Comparison of ENCODE assay signal across 15 cellular contexts in the genomic region with DNA sequence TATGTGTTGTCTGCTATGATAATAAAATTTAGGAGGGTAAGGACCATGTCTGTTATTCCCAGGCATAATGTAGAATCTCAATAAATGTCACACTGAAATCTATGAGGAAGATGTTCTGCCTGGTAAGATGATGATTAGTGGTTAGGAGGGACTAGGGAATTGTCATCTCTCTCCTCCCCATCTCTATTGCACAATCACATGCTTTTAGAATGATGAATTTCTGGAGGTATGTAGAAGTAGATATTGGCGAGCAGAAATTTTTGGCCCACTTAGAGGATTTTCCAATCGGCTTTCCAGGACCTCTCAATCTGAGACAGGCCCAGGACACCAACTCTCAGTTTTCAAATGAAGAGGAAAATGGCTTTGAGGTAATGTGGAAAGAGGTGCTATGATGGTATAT. TPM values are rescaled to one million over a fixed set of nuclear protein-coding genes. Genes with fewer than 3 reads are reported as not detected.
DNase-seq lines count a peak whose midpoint lies in the region; ATAC-seq and TF ChIP-seq lines count a peak whose summit lies in the region.
"Had no signal": no experiment of that assay in that cellular context is flagged by ENCODE, and none has a peak within 500 bp of the region (broad histone marks: within the 10 kb centered on the region; RNA-seq: fewer than 3 reads in every experiment).

No MANE protein-coding gene starts in this region.

- peaks cover 39% of the 10 kb centered on the region for H3K4me1 Mint-ChIP-seq in activated T-cell treated with anti-CD3 and anti-CD28 coated beads, Interleukin-2, amount 50 U/mL, for 72 hours (ENCODE audit: low read depth)

- CTCF ChIA-PET in RWPE1 (lab: Yijun Ruan, JAX) = interaction anchor here (0.6 to 0.7 kb wide), 2 partner anchors 146 to 173 kb away, joined by 4 to 5 read pairs; no protein-coding TSS in a partner anchor

- ATAC-seq in activated T-cell treated with anti-CD3 and anti-CD28 coated beads, Interleukin-2, amount 50 U/mL, for 72 hours (replicated peaks in 1 of 2) = no peak
- ATAC-seq in GM18870 (IDR thresholded peaks at IDR 0.05; ENCODE audit: unreplicated experiment) = no peak
- no peak for ATAC-seq in Right ventricle myocardium inferior
- ATAC-seq: upper lobe of right lung had no signal

- no peak for TF ChIP-seq CTCF in RWPE1 (conservative IDR thresholded peaks at IDR 0.05; ENCODE audit: low read depth)
- TF ChIP-seq CTCF in fibroblast of mammary gland (conservative IDR thresholded peaks at IDR 0.05; ENCODE audit: control insufficient read depth, insufficient read depth, low read depth, low read length) = no peak

- intact Hi-C loops in Right ventricle myocardium inferior (cut with DNase I) = no loop called here

- no peak overlapping the region for H3K27ac Mint-ChIP-seq in activated T-cell treated with anti-CD3 and anti-CD28 coated beads, Interleukin-2, amount 50 U/mL, for 72 hours

- POLR2A ChIA-PET in RWPE1 (lab: Yijun Ruan, JAX; ENCODE audit: low non-redundant PET) = interaction anchor here (0.7 kb wide), 1 partner anchor 119 kb away, joined by 5 read pairs; no protein-coding TSS in a partner anchor

- DNase-seq in activated T-cell treated with anti-CD3 and anti-CD28 coated beads, Interleukin-2, amount 50 U/mL, for 72 hours = no peak
- DNase-seq in activated T-cell treated with anti-CD3 and anti-CD28 coated beads, Interleukin-2, amount 50 U/mL, for 1 hour = no peak
- DNase-seq in RWPE1 (ENCODE audit: low spot score) (peak; percentile 88), fibroblast of mammary gland (ENCODE audit: low read depth) (peak; percentile 89), skeletal muscle cell (ENCODE audit: low read depth) (peak; percentile 71), DMS 273 (lab: John Stamatoyannopoulos, UW; ENCODE audit: unreplicated experiment) (no peak), Right ventricle myocardium inferior (ENCODE audit: missing footprints) (no peak)
- DNase-seq: ACHN, DMS53, KG1, NCI-H2107, T-helper 9 cell, upper lobe of right lung had no signal

- peaks cover 38% of the 10 kb centered on the region for H3K27me3 Mint-ChIP-seq in activated T-cell treated with anti-CD3 and anti-CD28 coated beads, Interleukin-2, amount 50 U/mL, for 72 hours (ENCODE audit: low read depth)

- peak overlapping the region; percentile 8 to 44 for H3K4me3 Mint-ChIP-seq in activated T-cell treated with anti-CD3 and anti-CD28 coated beads, Interleukin-2, amount 50 U/mL, for 72 hours

- peak overlapping the region; percentile 56; the same call in 1 of the 2 replicates for H3K27ac ChIP-seq in RWPE1
- H3K27ac ChIP-seq: parathyroid adenoma, upper lobe of right lung had no signal

- no peaks in the 10 kb centered on the region for H3K9me3 Mint-ChIP-seq in activated T-cell treated with anti-CD3 and anti-CD28 coated beads, Interleukin-2, amount 50 U/mL, for 72 hours

- H3K4me3 ChIP-seq in fibroblast of mammary gland (ENCODE audit: control insufficient read depth, low read depth, low read length) (no peak overlapping the region), skeletal muscle cell (ENCODE audit: low read depth, low read length) (no peak overlapping the region)
- H3K4me3 ChIP-seq: upper lobe of right lung had no signal

- H3K36me3 Mint-ChIP-seq in activated T-cell treated with anti-CD3 and anti-CD28 coated beads, Interleukin-2, amount 50 U/mL, for 72 hours (ENCODE audit: insufficient read depth in 2 of 2) = peaks cover 0 to 4% of the 10 kb centered on the region in 2 donors

RNA-seq across cellular contexts. Expression of a gene that starts 2.0 kb away (rescaled TPM):
- total RNA-seq in activated T-cell treated with anti-CD3 and anti-CD28 coated beads, Interleukin-2, amount 50 U/mL, for 72 hours = under 1 TPM; 0.24 to 0.28 TPM
- total RNA-seq in Right ventricle myocardium inferior = 1.8 TPM
- total RNA-seq: upper lobe of right lung had no signal

RNA-seq across cellular contexts. Expression of a gene that starts 2.0 kb away (rescaled TPM):
- 10 to 100 TPM; 44.2 to 47.6 TPM for total RNA-seq in activated T-cell treated with anti-CD3 and anti-CD28 coated beads, Interleukin-2, amount 50 U/mL, for 72 hours
- 44.0 TPM for total RNA-seq in Right ventricle myocardium inferior

RNA-seq across cellular contexts. Expression of a gene that starts 17.2 kb away (rescaled TPM):
- total RNA-seq in activated T-cell treated with anti-CD3 and anti-CD28 coated beads, Interleukin-2, amount 50 U/mL, for 72 hours = under 1 TPM in 1 of 2 donors, not detected in 1; 0.24 TPM
- total RNA-seq in Right ventricle myocardium inferior = not detected

Comparison
In these comparisons a context has a peak if more than half of its experiments do, and no peak if none do; other contexts are left out.
1. DNase-seq: peak in RWPE1 (single experiment), fibroblast of mammary gland (single experiment) and skeletal muscle cell (single experiment); none in activated T-cell treated with anti-CD3 and anti-CD28 coated beads, Interleukin-2, amount 50 U/mL, for 72 hours (0 of 2), activated T-cell treated with anti-CD3 and anti-CD28 coated beads, Interleukin-2, amount 50 U/mL, for 1 hour (single experiment), DMS 273 (single experiment) and Right ventricle myocardium inferior (single experiment).